17 cellular contexts compared by ENCODE assay signal in genomic region chr18:48776161-48776555, GRCh38.
"Had no signal": no experiment of that assay in that cellular context is flagged by ENCODE, and none has a peak within 500 bp of the region (broad histone marks: within the 10 kb centered on the region; RNA-seq: fewer than 3 reads in every experiment).

No MANE protein-coding gene starts in this region.

- H3K36me3 Mint-ChIP-seq: immature natural killer cell had no signal

- ATAC-seq: gastroesophageal sphincter, left cardiac atrium, upper lobe of right lung had no signal

- H3K9me3 Mint-ChIP-seq: dendritic cell treated with granulocyte-macrophage colony-stimulating factor and Interleukin-4, amounts not matched to agents 40 ng/mL and 50 ng/mL, for 4 days; immature natural killer cell; nephron had no signal

- H3K27ac ChIP-seq: neutrophil, suprapubic skin, upper lobe of right lung, vagina had no signal

- DNase-seq: cerebellar nuclear complex; esophagus squamous epithelium; glutamatergic neuron; immature natural killer cell; left cardiac atrium; naive B cell; small intestine; stimulated activated CD4-positive, alpha-beta T cell treated with anti-CD3 and anti-CD28 coated beads, Interleukin-2, amount 100 ng/mL, for 48 hours; stimulated activated naive CD4-positive, alpha-beta T cell treated with Interleukin-2 at 50 U/mL for 16 hours; tibial artery; upper lobe of right lung had no signal

- H3K27ac Mint-ChIP-seq: immature natural killer cell had no signal

- H3K4me3 Mint-ChIP-seq: dendritic cell treated with granulocyte-macrophage colony-stimulating factor and Interleukin-4, amounts not matched to agents 40 ng/mL and 50 ng/mL, for 4 days; immature natural killer cell; naive B cell; nephron had no signal

- H3K9me3 ChIP-seq: esophagus squamous epithelium, gastroesophageal sphincter, neutrophil, suprapubic skin, tibial artery, upper lobe of right lung, vagina had no signal

- H3K27me3 ChIP-seq: esophagus squamous epithelium, gastroesophageal sphincter, suprapubic skin, tibial artery, upper lobe of right lung, vagina had no signal

- H3K36me3 ChIP-seq: neutrophil, suprapubic skin, upper lobe of right lung, vagina had no signal

- H3K4me3 ChIP-seq: esophagus squamous epithelium, gastroesophageal sphincter, suprapubic skin, tibial artery, upper lobe of right lung, vagina had no signal
